ENCODE assay signal across 13 cellular contexts in the genomic region with DNA sequence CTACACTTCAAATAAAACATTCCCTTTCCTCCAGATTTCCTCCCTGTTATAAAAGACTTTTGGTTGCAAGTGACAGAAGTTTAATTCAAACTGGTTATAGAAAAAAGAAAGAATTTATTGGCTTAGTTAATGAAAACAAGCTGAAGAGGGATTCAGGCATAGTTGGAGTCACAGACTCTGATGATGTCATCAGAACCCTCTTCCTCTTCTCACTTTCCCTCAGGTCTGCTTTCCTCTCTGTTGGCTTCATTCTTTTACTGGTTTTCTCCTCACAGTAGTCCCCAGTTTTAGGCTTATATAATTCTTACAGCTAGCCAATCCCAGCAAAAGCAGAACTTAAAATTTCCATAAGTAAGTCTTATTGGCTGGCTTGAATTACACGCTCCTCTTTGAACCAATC. TPM values are rescaled to one million over a fixed set of nuclear protein-coding genes. Genes with fewer than 3 reads are reported as not detected.
DNase-seq lines count a peak whose midpoint lies in the region; ATAC-seq, FAIRE-seq and TF ChIP-seq lines count a peak whose summit lies in the region.
"Had no signal": no experiment of that assay in that cellular context is flagged by ENCODE, and none has a peak within 500 bp of the region (broad histone marks: within the 10 kb centered on the region; RNA-seq: fewer than 3 reads in every experiment).

No MANE protein-coding gene starts in this region.

- no peak overlapping the region for H3K9ac ChIP-seq in endothelial cell of umbilical vein (replicated peaks; ENCODE audit: extremely low read depth, insufficient read depth, low read length)

- no peak for TF ChIP-seq CTCF in AG09309 (IDR thresholded peaks at IDR 0.05; ENCODE audit: control insufficient read depth, insufficient read depth, low read depth, low read length, missing control alignments)
- no peak for TF ChIP-seq CTCF in endothelial cell of umbilical vein (IDR thresholded peaks at IDR 0.05; ENCODE audit: extremely low read depth in 1 of 2, insufficient read depth in 1 of 2, low read depth in 1 of 2, low read length in 2 of 2)

- no peak overlapping the region for H2AFZ ChIP-seq in endothelial cell of umbilical vein (ENCODE audit: low read depth, low read length)

- DNase-seq in AG09309 (ENCODE audit: low read depth) (peak; percentile 47), GM18507 (ENCODE audit: extremely low spot score, insufficient read length, low read depth) (no peak), OCI-M1 (lab: John Stamatoyannopoulos, UW) (peak; percentile 67), endothelial cell of umbilical vein (ENCODE audit: low read depth, low spot score) (peak; percentile 16), left cardiac atrium (no peak), MG63 (no peak), Right ventricle myocardium superior (no peak), NCI-H2171 (lab: John Stamatoyannopoulos, UW) (no peak)
- DNase-seq: Calu3; NCI-H1417; stimulated activated CD4-positive, alpha-beta T cell treated with anti-CD3 and anti-CD28 coated beads, Interleukin-4, amount 100 ng/mL, for 1 hour; testis had no signal

- peaks cover 20% of the 10 kb centered on the region for H3K4me1 ChIP-seq in endothelial cell of umbilical vein (ENCODE audit: control insufficient read depth, extremely low read depth, insufficient read depth, low read length)
- H3K4me1 ChIP-seq: testis had no signal

- H3K4me3 ChIP-seq in AG09309 (ENCODE audit: control insufficient read depth, low read depth, low read length) (no peak overlapping the region), endothelial cell of umbilical vein (replicated peaks in 1 of 3; ENCODE audit: insufficient read depth in 1 of 3, low read depth in 1 of 3, low read length in 3 of 3) (no peak overlapping the region), MG63 (no peak overlapping the region)
- H3K4me3 ChIP-seq: testis had no signal

- FAIRE-seq in GM18507 (lab: Jason Lieb, UNC) (peak; percentile 83), endothelial cell of umbilical vein (lab: Jason Lieb, UNC) (no peak)

- H3K79me2 ChIP-seq in endothelial cell of umbilical vein (ENCODE audit: control insufficient read depth, insufficient read depth, low read length), result no peaks in the 10 kb centered on the region

- H3K27me3 ChIP-seq in endothelial cell of umbilical vein (ENCODE audit: control insufficient read depth in 2 of 2, insufficient read depth in 2 of 2, low read length in 2 of 2) (no peaks in the 10 kb centered on the region), MG63 (no peaks in the 10 kb centered on the region)
- H3K27me3 ChIP-seq: testis had no signal

- no peak overlapping the region for H3K4me2 ChIP-seq in endothelial cell of umbilical vein (ENCODE audit: insufficient read depth, low read length)

- H4K20me1 ChIP-seq in endothelial cell of umbilical vein (replicated peaks; ENCODE audit: control insufficient read depth, extremely low read depth, insufficient read depth, low read length), result no peaks in the 10 kb centered on the region

- no peak overlapping the region for H3K27ac ChIP-seq in endothelial cell of umbilical vein (ENCODE audit: insufficient read depth, low read depth, low read length)
- H3K27ac ChIP-seq: testis had no signal

- CTCF ChIA-PET in endothelial cell of umbilical vein (lab: Charles Lee), result interaction anchor here (0.7 to 1.4 kb wide), 3 partner anchors 9 to 25 kb away, joined by 3 read pairs; no protein-coding TSS in a partner anchor

- H3K36me3 ChIP-seq in endothelial cell of umbilical vein (ENCODE audit: control insufficient read depth in 2 of 2, extremely low read depth in 1 of 2, insufficient read depth in 2 of 2, low read length in 2 of 2), result no peaks in the 10 kb centered on the region
- no peaks in the 10 kb centered on the region for H3K36me3 ChIP-seq in MG63

- no peaks in the 10 kb centered on the region for H3K9me1 ChIP-seq in endothelial cell of umbilical vein (replicated peaks; ENCODE audit: control insufficient read depth, extremely low read depth, insufficient read depth, low read length)

- dilution Hi-C loops in endothelial cell of umbilical vein (cut with MboI; ENCODE audit: extremely low pct_ligation_motif_present, low sequenced_read_pairs), result no loop called here

- intact Hi-C loops in endothelial cell of umbilical vein (cut with micrococcal nuclease), result no loop called here
- intact Hi-C loops in left cardiac atrium (cut with DNase I), result loop anchor here in 1 of 2 donors (10.0 kb wide), 1 partner anchor 208 kb away; no protein-coding TSS in a partner anchor
- intact Hi-C loops in Right ventricle myocardium superior (cut with DNase I), result no loop called here

- no peak for TF ChIP-seq POLR2A in endothelial cell of umbilical vein (IDR thresholded peaks at IDR 0.05; ENCODE audit: low read depth, low read length)

- no peaks in the 10 kb centered on the region for H3K9me3 ChIP-seq in endothelial cell of umbilical vein (replicated peaks; ENCODE audit: control insufficient read depth, insufficient read depth, low read length)
- no peaks in the 10 kb centered on the region for H3K9me3 ChIP-seq in MG63
- H3K9me3 ChIP-seq: testis had no signal

- BruUV-seq in endothelial cell of umbilical vein (replicated peaks; lab: Mats Ljungman, UMichigan), result no TSS peak

- ATAC-seq in left cardiac atrium (no peak), Right ventricle myocardium superior (ENCODE audit: poor library complexity) (no peak)
- ATAC-seq: WTC11 had no signal

- POLR2A ChIA-PET in endothelial cell of umbilical vein (lab: Charles Lee), result no interaction called here

TF ChIP-seq in endothelial cell of umbilical vein, 7 proteins besides CTCF, POLR2A, EP300 and RAD21:
- TF ChIP-seq JUN (IDR thresholded peaks at IDR 0.05; ENCODE audit: borderline replicate concordance, insufficient read depth, insufficient read length, low read depth) (peak; percentile 5), POLR2AphosphoS5 (IDR thresholded peaks at IDR 0.05; ENCODE audit: insufficient read depth, low read depth, low read length) (no peak), EZH2 (IDR thresholded peaks at IDR 0.05; ENCODE audit: borderline replicate concordance, low read depth, low read length, severe bottlenecking) (no peak), FOS (IDR thresholded peaks at IDR 0.05; ENCODE audit: borderline replicate concordance, insufficient read depth, low read length) (no peak), GATA2 (IDR thresholded peaks at IDR 0.05; ENCODE audit: insufficient read depth, insufficient read length, low read depth, low read length) (no peak), MYC (IDR thresholded peaks at IDR 0.05; ENCODE audit: low read depth, low read length) (no peak)
- TF ChIP-seq, protein P1, sequence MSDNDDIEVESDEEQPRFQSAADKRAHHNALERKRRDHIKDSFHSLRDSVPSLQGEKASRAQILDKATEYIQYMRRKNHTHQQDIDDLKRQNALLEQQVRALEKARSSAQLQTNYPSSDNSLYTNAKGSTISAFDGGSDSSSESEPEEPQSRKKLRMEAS (IDR thresholded peaks at IDR 0.05; ENCODE audit: insufficient read depth, insufficient read length), result no peak

RNA-seq across cellular contexts. Expression of a gene that starts 32.0 kb away (rescaled TPM):
- total RNA-seq in endothelial cell of umbilical vein, result 362 and 385 TPM in 2 replicates
- polyA plus RNA-seq in endothelial cell of umbilical vein, result 151 and 179 TPM in 2 replicates
- 158 and 192 TPM in 2 replicates for polyA plus RNA-seq in endothelial cell of umbilical vein (2011; cell fraction: cytosol; rRNA removed)
- 245 and 296 TPM in 2 replicates for polyA plus RNA-seq in endothelial cell of umbilical vein (2011; cell fraction: nucleus; rRNA removed)
- 100 and 148 TPM in 2 replicates for polyA plus RNA-seq in endothelial cell of umbilical vein (2012)
- polyA minus RNA-seq in endothelial cell of umbilical vein, result 604 and 704 TPM in 2 replicates
- 107 TPM for polyA minus RNA-seq in endothelial cell of umbilical vein (2011; cell fraction: cytosol; rRNA and poly(A)+ RNA removed)
- 897 and 1,083 TPM in 2 replicates for polyA minus RNA-seq in endothelial cell of umbilical vein (2011; cell fraction: nucleus; rRNA and poly(A)+ RNA removed)
- total RNA-seq in left cardiac atrium, result 100 to 1,000 TPM; 141 to 154 TPM
- total RNA-seq in MG63 (2014; rRNA removed; shearing (Covaris generic); ENCODE audit: low replicate concordance), result 171 and 176 TPM in 2 replicates
- total RNA-seq in Right ventricle myocardium superior, result 182 TPM

Comparison
In these comparisons a context has a peak if more than half of its experiments do, and no peak if none do; other contexts are left out.
1. DNase-seq: peak in AG09309 (single experiment), OCI-M1 (single experiment) and endothelial cell of umbilical vein (single experiment); none in GM18507 (single experiment), left cardiac atrium (single experiment), MG63 (single experiment), Right ventricle myocardium superior (single experiment) and NCI-H2171 (single experiment).